ENCODE assay signal across 23 cellular contexts in genomic region chr10:71247804-71248203, GRCh38. TPM values are rescaled to one million over a fixed set of nuclear protein-coding genes. Genes with fewer than 3 reads are reported as not detected.
DNase-seq lines count a peak whose midpoint lies in the region; ATAC-seq, FAIRE-seq and TF ChIP-seq lines count a peak whose summit lies in the region.
"Had no signal": no experiment of that assay in that cellular context is flagged by ENCODE, and none has a peak within 500 bp of the region (broad histone marks: within the 10 kb centered on the region; RNA-seq: fewer than 3 reads in every experiment).

No MANE protein-coding gene starts in this region.

- H3K36me3 Mint-ChIP-seq in brain (no peaks in the 10 kb centered on the region), mesothelial cell of epicardium (no peaks in the 10 kb centered on the region), type B pancreatic cell (no peaks in the 10 kb centered on the region)
- H3K36me3 Mint-ChIP-seq: CD4-positive, CD25-positive, alpha-beta regulatory T cell had no signal

- H3K4me1 Mint-ChIP-seq in brain: peaks cover 90% of the 10 kb centered on the region
- peaks cover 79% of the 10 kb centered on the region for H3K4me1 Mint-ChIP-seq in mesothelial cell of epicardium
- H3K4me1 Mint-ChIP-seq in type B pancreatic cell (ENCODE audit: unreplicated experiment): peaks cover 67% of the 10 kb centered on the region
- H3K4me1 Mint-ChIP-seq: CD4-positive, CD25-positive, alpha-beta regulatory T cell had no signal

- no peak for ATAC-seq in heart right ventricle
- ATAC-seq in HG02852 (IDR thresholded peaks at IDR 0.05; ENCODE audit: unreplicated experiment): no peak

- H3K27ac ChIP-seq in right atrium auricular region: peak overlapping the region; percentile 17 to 65
- H3K27ac ChIP-seq in heart right ventricle: peak overlapping the region in 5 of 10 donors; percentile 6 to 80 (median 62)

- TF ChIP-seq CTCF in right atrium auricular region (IDR thresholded peaks at IDR 0.05): no peak
- TF ChIP-seq CTCF in heart right ventricle (IDR thresholded peaks at IDR 0.05): no peak
- no peak for TF ChIP-seq CTCF in brain (conservative IDR thresholded peaks at IDR 0.05)
- TF ChIP-seq CTCF in mesothelial cell of epicardium (IDR thresholded peaks at IDR 0.05; ENCODE audit: unreplicated experiment): no peak
- no peak for TF ChIP-seq CTCF in type B pancreatic cell (conservative IDR thresholded peaks at IDR 0.05)

- H3K9me3 ChIP-seq in right atrium auricular region (no peaks in the 10 kb centered on the region), heart right ventricle (no peaks in the 10 kb centered on the region)
- H3K9me3 ChIP-seq: A549, HAP-1 had no signal

- intact Hi-C loops in heart right ventricle (cut with DNase I): no loop called here

- H3K27me3 Mint-ChIP-seq in brain: peaks cover 2% of the 10 kb centered on the region
- H3K27me3 Mint-ChIP-seq in mesothelial cell of epicardium (ENCODE audit: low read depth): no peaks in the 10 kb centered on the region
- no peaks in the 10 kb centered on the region for H3K27me3 Mint-ChIP-seq in type B pancreatic cell

- H3K9me3 Mint-ChIP-seq in brain (no peaks in the 10 kb centered on the region), mesothelial cell of epicardium (no peaks in the 10 kb centered on the region), type B pancreatic cell (no peaks in the 10 kb centered on the region)

- peaks cover 0 to 91% of the 10 kb centered on the region in 2 donors for H3K4me1 ChIP-seq in right atrium auricular region
- peaks cover 53 to 100% (median 82%) of the 10 kb centered on the region in 9 donors for H3K4me1 ChIP-seq in heart right ventricle

- H3K27ac Mint-ChIP-seq in brain (peak overlapping the region in 4 of 5 experiments; percentile 75 to 91 (median 82)), mesothelial cell of epicardium (peak overlapping the region; percentile 10), type B pancreatic cell (peak overlapping the region; percentile 17)

- H3K4me3 ChIP-seq in right atrium auricular region: no peak overlapping the region
- H3K4me3 ChIP-seq in heart right ventricle: no peak overlapping the region
- H3K4me3 ChIP-seq: A549, HAP-1 had no signal

- H3K4me3 Mint-ChIP-seq in brain: no peak overlapping the region
- no peak overlapping the region for H3K4me3 Mint-ChIP-seq in mesothelial cell of epicardium
- no peak overlapping the region for H3K4me3 Mint-ChIP-seq in type B pancreatic cell
- H3K4me3 Mint-ChIP-seq: CD4-positive, CD25-positive, alpha-beta regulatory T cell had no signal

- no peaks in the 10 kb centered on the region for H3K27me3 ChIP-seq in right atrium auricular region
- H3K27me3 ChIP-seq in heart right ventricle: no peaks in the 10 kb centered on the region

- WGBS in heart right ventricle, 2 donors: 95 to 100% methylated on average over 1 of the region's 1 CpG

- H3K36me3 ChIP-seq in right atrium auricular region (no peaks in the 10 kb centered on the region), heart right ventricle (no peaks in the 10 kb centered on the region)
- H3K36me3 ChIP-seq: HAP-1 had no signal

- no peak for FAIRE-seq in RCC 7860 (lab: Jason Lieb, UNC)
- FAIRE-seq: A549, G401.6, GM12891, HTR-8/SVneo had no signal

- DNase-seq in right atrium auricular region (ENCODE audit: low spot score) (no peak), heart right ventricle (no peak), mesothelial cell of epicardium (ENCODE audit: low spot score in 2 of 2, unreplicated experiment in 2 of 2) (no peak), type B pancreatic cell (ENCODE audit: extremely low spot score, unreplicated experiment) (no peak), RCC 7860 (ENCODE audit: low spot score) (no peak)
- DNase-seq in activated CD4-positive, alpha-beta T cell treated with anti-CD3 and anti-CD28 coated beads for 1 hour: no peak
- DNase-seq: AML-193; Calu3; CD4-positive, CD25-positive, alpha-beta regulatory T cell; DMS79 treated with DMSO at 0.1 percent for 48 hours; NCI-H1048; NCI-H2227 treated with DMSO at 0.1 percent for 48 hours; NCI-H69; NK-92 treated with Interleukin-12 subunit alpha and Interleukin-12 subunit beta, amount 100 ng/mL, for 24 hours; OCI-M1; SHP77 treated with DMSO at 0.1 percent for 48 hours had no signal

RNA-seq across cellular contexts. Expression of gene UNC5B, which starts 35.4 kb away (rescaled TPM):
- total RNA-seq in right atrium auricular region: 10 to 100 TPM; 10.9 to 29.2 TPM
- total RNA-seq in heart right ventricle: 10 to 100 TPM in 9 of 10 donors, 1 to 10 TPM in 1; 9.0 to 20.6 (median 12.5) TPM
- 1 to 10 TPM; 3.3 to 5.9 TPM for polyA plus RNA-seq in heart right ventricle
- polyA plus RNA-seq in brain (ENCODE audit: insufficient read depth, low read depth, low replicate concordance): 31.8 TPM
- total RNA-seq in mesothelial cell of epicardium: 84.8 to 91.5 TPM (median 85.7 TPM) in 3 replicates
- total RNA-seq in type B pancreatic cell (ENCODE audit: low replicate concordance): 16.3 and 22.4 TPM in 2 replicates
- polyA plus RNA-seq: CD4-positive, CD25-positive, alpha-beta regulatory T cell had no signal

Comparison
In these comparisons a context has a peak if more than half of its experiments do, and no peak if none do; other contexts are left out.
1. H3K27ac Mint-ChIP-seq: peak in every context shown above with its lines; median percentile 82 in brain; 17 in type B pancreatic cell; 10 in mesothelial cell of epicardium.